34 cellular contexts compared by ENCODE assay signal in genomic region chr7:49488573-49488972, GRCh38.
"Had no signal": no experiment of that assay in that cellular context is flagged by ENCODE, and none has a peak within 500 bp of the region (broad histone marks: within the 10 kb centered on the region; RNA-seq: fewer than 3 reads in every experiment).

No MANE protein-coding gene starts in this region.

- H3K36me3 Mint-ChIP-seq: activated CD8-positive, alpha-beta memory T cell treated with anti-CD3 and anti-CD28 coated beads, Interleukin-2, amount 10 ng/mL, durations not matched to agents 7 days and 5 days; activated naive CD4-positive, alpha-beta T cell treated with anti-CD3 and anti-CD28 coated beads, Interleukin-2, amount 10 ng/mL, durations not matched to agents 7 days and 5 days; activated naive CD8-positive, alpha-beta T cell; brain had no signal

- H3K4me1 Mint-ChIP-seq: activated CD4-positive, alpha-beta memory T cell treated with anti-CD3 and anti-CD28 coated beads, Interleukin-2, amount 10 ng/mL, durations not matched to agents 7 days and 5 days; activated CD8-positive, alpha-beta memory T cell treated with anti-CD3 and anti-CD28 coated beads, Interleukin-2, amount 10 ng/mL, durations not matched to agents 7 days and 5 days; activated naive CD4-positive, alpha-beta T cell treated with anti-CD3 and anti-CD28 coated beads, Interleukin-2, amount 10 ng/mL, durations not matched to agents 7 days and 5 days; activated naive CD8-positive, alpha-beta T cell treated with anti-CD3 and anti-CD28 coated beads, Interleukin-2, amount 50 U/mL, for 24 hours; brain had no signal

- H3K27ac Mint-ChIP-seq: activated CD4-positive, alpha-beta memory T cell treated with anti-CD3 and anti-CD28 coated beads, Interleukin-2, amount 10 ng/mL, durations not matched to agents 7 days and 5 days; activated CD8-positive, alpha-beta memory T cell treated with anti-CD3 and anti-CD28 coated beads, Interleukin-2, amount 10 ng/mL, durations not matched to agents 7 days and 5 days; activated naive CD4-positive, alpha-beta T cell treated with anti-CD3 and anti-CD28 coated beads, Interleukin-2, amount 10 ng/mL, durations not matched to agents 7 days and 5 days; activated naive CD8-positive, alpha-beta T cell; activated naive CD8-positive, alpha-beta T cell treated with anti-CD3 and anti-CD28 coated beads, Interleukin-2, amount 50 U/mL, for 24 hours; brain had no signal

- H3K9me3 Mint-ChIP-seq: activated naive CD4-positive, alpha-beta T cell treated with anti-CD3 and anti-CD28 coated beads, Interleukin-2, amount 10 ng/mL, durations not matched to agents 7 days and 5 days; activated naive CD8-positive, alpha-beta T cell treated with anti-CD3 and anti-CD28 coated beads, Interleukin-2, amount 50 U/mL, for 24 hours; brain had no signal

- H3K4me3 Mint-ChIP-seq: activated CD4-positive, alpha-beta memory T cell treated with anti-CD3 and anti-CD28 coated beads, Interleukin-2, amount 10 ng/mL, durations not matched to agents 7 days and 5 days; activated CD8-positive, alpha-beta memory T cell treated with anti-CD3 and anti-CD28 coated beads, Interleukin-2, amount 10 ng/mL, durations not matched to agents 7 days and 5 days; activated naive CD4-positive, alpha-beta T cell treated with anti-CD3 and anti-CD28 coated beads, Interleukin-2, amount 10 ng/mL, durations not matched to agents 7 days and 5 days; activated naive CD8-positive, alpha-beta T cell; activated naive CD8-positive, alpha-beta T cell treated with anti-CD3 and anti-CD28 coated beads, Interleukin-2, amount 50 U/mL, for 24 hours; brain had no signal

- H3K27ac ChIP-seq: VCaP had no signal

- H3K27me3 Mint-ChIP-seq: activated CD4-positive, alpha-beta memory T cell treated with anti-CD3 and anti-CD28 coated beads, Interleukin-2, amount 10 ng/mL, durations not matched to agents 7 days and 5 days; activated CD8-positive, alpha-beta memory T cell treated with anti-CD3 and anti-CD28 coated beads, Interleukin-2, amount 10 ng/mL, durations not matched to agents 7 days and 5 days; activated naive CD4-positive, alpha-beta T cell treated with anti-CD3 and anti-CD28 coated beads, Interleukin-2, amount 10 ng/mL, durations not matched to agents 7 days and 5 days; activated naive CD8-positive, alpha-beta T cell; activated naive CD8-positive, alpha-beta T cell treated with anti-CD3 and anti-CD28 coated beads, Interleukin-2, amount 50 U/mL, for 24 hours had no signal

- DNase-seq: activated CD4-positive, alpha-beta memory T cell treated with anti-CD3 and anti-CD28 coated beads, Interleukin-2, amount 10 ng/mL, durations not matched to agents 7 days and 5 days; activated CD4-positive, alpha-beta T cell treated with anti-CD3 and anti-CD28 coated beads for 1 hour; activated CD4-positive, alpha-beta T cell treated with anti-CD3 and anti-CD28 coated beads for 48 hours; activated CD4-positive, CD25-positive, alpha-beta regulatory T cell; activated CD8-positive, alpha-beta memory T cell treated with anti-CD3 and anti-CD28 coated beads for 24 hours; activated CD8-positive, alpha-beta memory T cell treated with anti-CD3 and anti-CD28 coated beads, Interleukin-2, amount 10 ng/mL, durations not matched to agents 7 days and 5 days; activated CD8-positive, alpha-beta memory T cell treated with anti-CD3 and anti-CD28 coated beads, Interleukin-2, amount 50 U/mL, for 48 hours; activated effector memory CD4-positive, alpha-beta T cell treated with Interleukin-2 at 50 U/mL for 16 hours; activated naive CD4-positive, alpha-beta T cell treated with anti-CD3 and anti-CD28 coated beads, Interleukin-2, amount 10 ng/mL, durations not matched to agents 7 days and 5 days; activated naive CD8-positive, alpha-beta T cell treated with anti-CD3 and anti-CD28 coated beads, Interleukin-2, amount 50 U/mL, for 24 hours; activated T-cell treated with anti-CD3 and anti-CD28 coated beads, Interleukin-2, amount 50 U/mL, for 48 hours; anterior cingulate cortex; caudate nucleus; cerebellar nuclear complex; Karpas-422; KBM-7; NCI-H1105; NCI-H1436; NCI-H1694; NCI-H1930; NCI-H2081 treated with DMSO at 0.1 percent for 48 hours; NCI-H2171; NCI-H510A; NCI-H69; NK-92 treated with Interleukin-12 subunit alpha and Interleukin-12 subunit beta, amount 100 ng/mL, for 24 hours; OCI-M1; Right ventricle myocardium superior; SW 1271; T-helper 1 cell; T-helper 2 cell; T-helper 9 cell had no signal
